Comparison of ENCODE assay signal across 8 cellular contexts in the genomic region with DNA sequence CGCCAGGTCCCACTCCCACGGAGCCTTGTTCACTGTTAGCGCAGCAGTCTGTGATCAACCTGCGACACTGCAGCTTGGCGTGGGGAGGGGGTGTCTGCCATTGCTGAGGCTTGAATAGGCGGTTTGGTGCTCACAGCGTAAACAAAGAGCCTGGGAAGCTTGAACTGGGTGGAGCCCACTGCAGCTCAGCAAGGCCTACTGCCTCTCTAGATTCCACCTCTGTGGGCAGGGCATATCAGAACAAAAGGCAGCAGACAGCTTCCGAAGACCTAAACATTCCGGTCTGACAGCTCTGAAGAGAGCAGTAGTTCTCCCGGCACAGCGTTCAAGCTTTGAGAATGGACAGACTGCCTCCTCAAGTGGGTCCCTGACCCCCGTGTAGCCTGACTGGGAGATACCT. TPM values are rescaled to one million over a fixed set of nuclear protein-coding genes. Genes with fewer than 3 reads are reported as not detected.
A peak's percentile ranks its signal among the peaks of the same experiment; 100 is the strongest.
DNase-seq lines count a peak whose midpoint lies in the region; ATAC-seq and TF ChIP-seq lines count a peak whose summit lies in the region.
"Not testable (repeated sequence)": the region's sequence is repeated elsewhere in the genome, so short reads cannot be mapped to it uniquely, and the experiment has no call there.

No MANE protein-coding gene starts in this region.

- H3K9ac ChIP-seq in mammary epithelial cell (ENCODE audit: insufficient read depth, low read length) = not testable (repeated sequence)

- in situ Hi-C loops in mammary epithelial cell (cut with MboI; ENCODE audit: low sequenced_read_pairs in 2 of 2) = not testable (repeated sequence)

- not testable (repeated sequence) for H3K36me3 ChIP-seq in Caco-2 (ENCODE audit: control insufficient read depth, insufficient read depth, low read length); mammary epithelial cell (ENCODE audit: insufficient read depth, low read length); neuron (ENCODE audit: insufficient read depth, low read length)

- not testable (repeated sequence) for H3K4me1 ChIP-seq in Caco-2; mammary epithelial cell (ENCODE audit: insufficient read depth, low read length); neuron (ENCODE audit: insufficient read depth, low read length)

- H3K27me3 Mint-ChIP-seq in Caco-2 (ENCODE audit: insufficient read depth, unreplicated experiment); type B pancreatic cell: not testable (repeated sequence)

- BruUV-seq in Caco-2 (replicated peaks; lab: Mats Ljungman, UMichigan); mammary epithelial cell (replicated peaks; lab: Mats Ljungman, UMichigan): not testable (repeated sequence)

- H4K20me1 ChIP-seq in mammary epithelial cell (ENCODE audit: insufficient read depth, low read length) = not testable (repeated sequence)

- H3K4me3 Mint-ChIP-seq in Caco-2 (ENCODE audit: unreplicated experiment) = not testable (repeated sequence)
- H3K4me3 Mint-ChIP-seq in type B pancreatic cell = peak overlapping the region; percentile 46

- not testable (repeated sequence) for H3K9me3 Mint-ChIP-seq in Caco-2 (ENCODE audit: unreplicated experiment); type B pancreatic cell

- DNase-seq in Caco-2 = peak; percentile 55 to 63
- DNase-seq in HT-29 (ENCODE audit: low spot score) = peak; percentile 86
- DNase-seq in NCI-H526 (lab: John Stamatoyannopoulos, UW) = peak; percentile 16 to 42
- not testable (repeated sequence) for DNase-seq in mammary epithelial cell; type B pancreatic cell (ENCODE audit: extremely low spot score, unreplicated experiment)
- DNase-seq in islet precursor cell = peak; percentile 82

- not testable (repeated sequence) for H3K36me3 Mint-ChIP-seq in Caco-2 (ENCODE audit: insufficient read depth, unreplicated experiment); type B pancreatic cell

- POLR2A ChIA-PET in Caco-2 (lab: Charles Lee) = not testable (repeated sequence)

- H3K4me3 ChIP-seq in Caco-2 (ENCODE audit: low read depth, low read length); mammary epithelial cell (replicated peaks in 1 of 3; ENCODE audit: insufficient read depth in 1 of 3, low read depth in 2 of 3, low read length in 3 of 3); neuron (ENCODE audit: low read length): not testable (repeated sequence)

- CTCF ChIA-PET in Caco-2 (lab: Charles Lee) = interaction anchor here (1.8 kb wide), 1 partner anchor 98 kb away, joined by 4 read pairs; no protein-coding TSS in a partner anchor
- CTCF ChIA-PET in mammary epithelial cell (lab: Charles Lee; ENCODE audit: low non-redundant PET) = not testable (repeated sequence)

- dilution Hi-C loops in mammary epithelial cell (cut with HindIII; ENCODE audit: low sequenced_read_pairs) = not testable (repeated sequence)

- H3K4me2 ChIP-seq in mammary epithelial cell (ENCODE audit: insufficient read depth, low read depth, low read length) = not testable (repeated sequence)

- H3K27ac Mint-ChIP-seq in Caco-2 (ENCODE audit: unreplicated experiment) (peak overlapping the region; percentile 42), type B pancreatic cell (peak overlapping the region; percentile 86)

- peak; percentile 71 for ATAC-seq in esophagus mucosa

- not testable (repeated sequence) for H3K79me2 ChIP-seq in mammary epithelial cell (ENCODE audit: insufficient read depth, low read length)

- peak overlapping the region; percentile 58 for H2AFZ ChIP-seq in mammary epithelial cell (ENCODE audit: low read depth, low read length)
- peak overlapping the region; percentile 41 for H2AFZ ChIP-seq in neuron (ENCODE audit: low read depth, low read length)

- H3K27me3 ChIP-seq in Caco-2 (replicated peaks; ENCODE audit: control insufficient read depth, insufficient read depth, low read length); mammary epithelial cell (ENCODE audit: insufficient read depth, low read length); neuron (ENCODE audit: insufficient read depth, low read length): not testable (repeated sequence)

- TF ChIP-seq CTCF in Caco-2 (IDR thresholded peaks at IDR 0.05; ENCODE audit: insufficient read depth in 1 of 2, low read depth in 1 of 2, low read length in 1 of 2, severe bottlenecking in 1 of 2, unreplicated experiment in 1 of 2); mammary epithelial cell (conservative IDR thresholded peaks at IDR 0.05 in 1 of 2, IDR thresholded peaks at IDR 0.05 in 1 of 2; ENCODE audit: extremely low read depth in 1 of 2, insufficient read depth in 1 of 2, low read depth in 1 of 2, low read length in 2 of 2); type B pancreatic cell (conservative IDR thresholded peaks at IDR 0.05): not testable (repeated sequence)

- H3K27ac ChIP-seq in mammary epithelial cell (ENCODE audit: insufficient read depth, low read depth, low read length) = not testable (repeated sequence)

- WGBS in mammary epithelial cell (ENCODE audit: low coverage, missing lambda C conversion rate) = 44% methylated on average over 9 of the region's 12 CpGs

- not testable (repeated sequence) for H3K9me3 ChIP-seq in Caco-2; mammary epithelial cell (replicated peaks; ENCODE audit: insufficient read depth, low read length); neuron (ENCODE audit: low read length)

- H3K4me1 Mint-ChIP-seq in Caco-2 (ENCODE audit: low read depth, unreplicated experiment); type B pancreatic cell (ENCODE audit: unreplicated experiment): not testable (repeated sequence)

- intact Hi-C loops in Caco-2 (cut with micrococcal nuclease; ENCODE audit: unreplicated experiment); mammary epithelial cell (cut with micrococcal nuclease): not testable (repeated sequence)

RNA-seq across cellular contexts. Expression of gene PRIM2, which starts 29.3 kb away (rescaled TPM):
- 24.7 and 25.4 TPM in 2 replicates for total RNA-seq in Caco-2 (2022)
- 14.0 and 14.3 TPM in 2 replicates for total RNA-seq in HT-29 (2014; rRNA removed; shearing (Covaris generic))
- total RNA-seq in mammary epithelial cell = 10 to 100 TPM; 10.8 to 20.5 TPM
- polyA plus RNA-seq in mammary epithelial cell = 11.5 TPM
- polyA minus RNA-seq in mammary epithelial cell = 5.1 TPM
- 6.1 TPM for total RNA-seq in esophagus mucosa
- 16.2 and 26.6 TPM in 2 replicates for total RNA-seq in type B pancreatic cell (ENCODE audit: low replicate concordance)
